In the genomic region with DNA sequence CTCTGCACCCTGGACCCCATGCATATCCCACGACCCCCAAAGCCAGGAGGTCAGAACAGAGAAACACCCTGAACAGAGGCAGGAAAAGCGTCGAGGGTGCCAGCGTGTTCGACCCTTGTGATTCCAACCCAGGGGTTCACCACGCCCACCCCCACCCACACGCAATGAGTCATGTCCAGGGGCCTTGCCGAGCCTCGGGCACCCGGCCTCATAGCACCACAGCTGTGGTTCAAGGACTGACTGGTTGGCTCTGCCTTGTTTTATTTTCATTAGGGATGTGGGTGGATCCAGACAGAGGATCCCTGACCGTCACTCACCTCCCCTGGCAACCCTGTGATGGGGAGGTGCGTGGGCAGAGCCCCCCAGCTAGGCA, we compare ENCODE assay signal across 1 cellular context.
TF ChIP-seq lines count a peak whose summit lies in the region.

No MANE protein-coding gene starts in this region.

TF ChIP-seq in HCT116, 20 proteins besides CTCF, POLR2A, EP300 and RAD21 (continued from another document):
- TF ChIP-seq, protein P1, sequence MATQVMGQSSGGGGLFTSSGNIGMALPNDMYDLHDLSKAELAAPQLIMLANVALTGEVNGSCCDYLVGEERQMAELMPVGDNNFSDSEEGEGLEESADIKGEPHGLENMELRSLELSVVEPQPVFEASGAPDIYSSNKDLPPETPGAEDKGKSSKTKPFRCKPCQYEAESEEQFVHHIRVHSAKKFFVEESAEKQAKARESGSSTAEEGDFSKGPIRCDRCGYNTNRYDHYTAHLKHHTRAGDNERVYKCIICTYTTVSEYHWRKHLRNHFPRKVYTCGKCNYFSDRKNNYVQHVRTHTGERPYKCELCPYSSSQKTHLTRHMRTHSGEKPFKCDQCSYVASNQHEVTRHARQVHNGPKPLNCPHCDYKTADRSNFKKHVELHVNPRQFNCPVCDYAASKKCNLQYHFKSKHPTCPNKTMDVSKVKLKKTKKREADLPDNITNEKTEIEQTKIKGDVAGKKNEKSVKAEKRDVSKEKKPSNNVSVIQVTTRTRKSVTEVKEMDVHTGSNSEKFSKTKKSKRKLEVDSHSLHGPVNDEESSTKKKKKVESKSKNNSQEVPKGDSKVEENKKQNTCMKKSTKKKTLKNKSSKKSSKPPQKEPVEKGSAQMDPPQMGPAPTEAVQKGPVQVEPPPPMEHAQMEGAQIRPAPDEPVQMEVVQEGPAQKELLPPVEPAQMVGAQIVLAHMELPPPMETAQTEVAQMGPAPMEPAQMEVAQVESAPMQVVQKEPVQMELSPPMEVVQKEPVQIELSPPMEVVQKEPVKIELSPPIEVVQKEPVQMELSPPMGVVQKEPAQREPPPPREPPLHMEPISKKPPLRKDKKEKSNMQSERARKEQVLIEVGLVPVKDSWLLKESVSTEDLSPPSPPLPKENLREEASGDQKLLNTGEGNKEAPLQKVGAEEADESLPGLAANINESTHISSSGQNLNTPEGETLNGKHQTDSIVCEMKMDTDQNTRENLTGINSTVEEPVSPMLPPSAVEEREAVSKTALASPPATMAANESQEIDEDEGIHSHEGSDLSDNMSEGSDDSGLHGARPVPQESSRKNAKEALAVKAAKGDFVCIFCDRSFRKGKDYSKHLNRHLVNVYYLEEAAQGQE (IDR thresholded peaks at IDR 0.05; ENCODE audit: low read depth) = no peak
- TF ChIP-seq ZNF274 (IDR thresholded peaks at IDR 0.05; ENCODE audit: low read depth, low read length) = no peak
- TF ChIP-seq POLR2AphosphoS5 (IDR thresholded peaks at IDR 0.05; ENCODE audit: low read depth, low read length) = no peak
- no peak for TF ChIP-seq SRF (IDR thresholded peaks at IDR 0.05; ENCODE audit: low read depth)
- no peak for TF ChIP-seq SP1 (IDR thresholded peaks at IDR 0.05; ENCODE audit: low read depth)
